Comparison of ENCODE assay signal across 14 cellular contexts in genomic region chr4:169100656-169101055, GRCh38.
DNase-seq lines count a peak whose midpoint lies in the region; ATAC-seq and TF ChIP-seq lines count a peak whose summit lies in the region.
"Had no signal": no experiment of that assay in that cellular context is flagged by ENCODE, and none has a peak within 500 bp of the region (broad histone marks: within the 10 kb centered on the region; RNA-seq: fewer than 3 reads in every experiment).

No MANE protein-coding gene starts in this region.

- DNase-seq in natural killer cell treated with Interleukin-12 subunit alpha and Interleukin-12 subunit beta and Interleukin-15 and Interleukin-18, amount 100 ng/mL, for 72 hours (ENCODE audit: low spot score) = no peak
- DNase-seq in natural killer cell (no peak), neural progenitor cell (ENCODE audit: low spot score) (peak; percentile 55), MM.1S (no peak), GM10266 (ENCODE audit: extremely low spot score) (no peak)
- DNase-seq in activated naive CD4-positive, alpha-beta T cell treated with anti-CD3 and anti-CD28 coated beads for 36 hours = no peak
- DNase-seq: DMS53, NCI-H1092, T-helper 9 cell, upper lobe of left lung had no signal

- CTCF ChIA-PET in activated naive CD4-positive, alpha-beta T cell treated with anti-CD3 and anti-CD28 coated beads for 36 hours (lab: Charles Lee) = no interaction called here

- H3K27ac ChIP-seq in VCaP = peak overlapping the region; percentile 96
- H3K27ac ChIP-seq in neural progenitor cell = peak overlapping the region; percentile 51
- H3K27ac ChIP-seq in MM.1S (ENCODE audit: low read length) = no peak overlapping the region

- H3K27me3 ChIP-seq in neural progenitor cell (no peaks in the 10 kb centered on the region), MM.1S (replicated peaks; ENCODE audit: insufficient read depth, low read length) (no peaks in the 10 kb centered on the region)
- H3K27me3 ChIP-seq: upper lobe of left lung had no signal

- H2AFZ ChIP-seq in neural progenitor cell (replicated peaks) = no peak overlapping the region
- no peak overlapping the region for H2AFZ ChIP-seq in MM.1S (ENCODE audit: low read length)

- H3K9me3 ChIP-seq in neural progenitor cell (ENCODE audit: low read depth) (no peaks in the 10 kb centered on the region), MM.1S (replicated peaks; ENCODE audit: insufficient read depth, low read length) (no peaks in the 10 kb centered on the region)
- H3K9me3 ChIP-seq: upper lobe of left lung had no signal

- H3F3A ChIP-seq in neural progenitor cell (ENCODE audit: low read depth) = peaks cover 28% of the 10 kb centered on the region
- no peaks in the 10 kb centered on the region for H3F3A ChIP-seq in MM.1S (ENCODE audit: insufficient read depth, low read length)

- H3K79me2 ChIP-seq in neural progenitor cell (ENCODE audit: low read depth) (no peaks in the 10 kb centered on the region), MM.1S (ENCODE audit: low read length) (no peaks in the 10 kb centered on the region)

- H3K9me3 Mint-ChIP-seq in natural killer cell treated with Interleukin-12 subunit alpha and Interleukin-12 subunit beta and Interleukin-15 and Interleukin-18, amount 100 ng/mL, for 72 hours = peaks cover 3% of the 10 kb centered on the region
- H3K9me3 Mint-ChIP-seq in natural killer cell = no peaks in the 10 kb centered on the region
- no peaks in the 10 kb centered on the region for H3K9me3 Mint-ChIP-seq in neural progenitor cell
- no peaks in the 10 kb centered on the region for H3K9me3 Mint-ChIP-seq in activated naive CD4-positive, alpha-beta T cell treated with anti-CD3 and anti-CD28 coated beads for 36 hours
- H3K9me3 Mint-ChIP-seq: activated naive CD4-positive, alpha-beta T cell treated with anti-CD3 and anti-CD28 coated beads, Interleukin-2, amount 50 U/mL, for 24 hours had no signal

- intact Hi-C loops in natural killer cell (cut with micrococcal nuclease) = no loop called here
- intact Hi-C loops in activated naive CD4-positive, alpha-beta T cell treated with anti-CD3 and anti-CD28 coated beads for 36 hours (cut with micrococcal nuclease) = no loop called here

- H3K4me3 ChIP-seq in neural progenitor cell = no peak overlapping the region
- no peak overlapping the region for H3K4me3 ChIP-seq in MM.1S (ENCODE audit: low read length)
- H3K4me3 ChIP-seq: upper lobe of left lung had no signal

- H3K36me3 Mint-ChIP-seq in natural killer cell treated with Interleukin-12 subunit alpha and Interleukin-12 subunit beta and Interleukin-15 and Interleukin-18, amount 100 ng/mL, for 72 hours = no peaks in the 10 kb centered on the region
- H3K36me3 Mint-ChIP-seq in natural killer cell (no peaks in the 10 kb centered on the region), neural progenitor cell (peaks cover 30% of the 10 kb centered on the region)
- H3K36me3 Mint-ChIP-seq in activated naive CD4-positive, alpha-beta T cell treated with anti-CD3 and anti-CD28 coated beads for 36 hours (ENCODE audit: low read depth) = no peaks in the 10 kb centered on the region
- H3K36me3 Mint-ChIP-seq: activated naive CD4-positive, alpha-beta T cell treated with anti-CD3 and anti-CD28 coated beads, Interleukin-2, amount 50 U/mL, for 24 hours had no signal

- H3K4me3 Mint-ChIP-seq in natural killer cell treated with Interleukin-12 subunit alpha and Interleukin-12 subunit beta and Interleukin-15 and Interleukin-18, amount 100 ng/mL, for 72 hours = no peak overlapping the region
- H3K4me3 Mint-ChIP-seq in natural killer cell (no peak overlapping the region), neural progenitor cell (no peak overlapping the region)
- no peak overlapping the region for H3K4me3 Mint-ChIP-seq in activated naive CD4-positive, alpha-beta T cell treated with anti-CD3 and anti-CD28 coated beads for 36 hours
- H3K4me3 Mint-ChIP-seq: activated naive CD4-positive, alpha-beta T cell treated with anti-CD3 and anti-CD28 coated beads, Interleukin-2, amount 50 U/mL, for 24 hours; mesothelial cell of epicardium had no signal

- H3K27ac Mint-ChIP-seq in natural killer cell treated with Interleukin-12 subunit alpha and Interleukin-12 subunit beta and Interleukin-15 and Interleukin-18, amount 100 ng/mL, for 72 hours = no peak overlapping the region
- no peak overlapping the region for H3K27ac Mint-ChIP-seq in natural killer cell
- peak overlapping the region; percentile 52 for H3K27ac Mint-ChIP-seq in neural progenitor cell
- no peak overlapping the region for H3K27ac Mint-ChIP-seq in activated naive CD4-positive, alpha-beta T cell treated with anti-CD3 and anti-CD28 coated beads for 36 hours
- H3K27ac Mint-ChIP-seq: activated naive CD4-positive, alpha-beta T cell treated with anti-CD3 and anti-CD28 coated beads, Interleukin-2, amount 50 U/mL, for 24 hours; mesothelial cell of epicardium had no signal

- TF ChIP-seq CTCF in natural killer cell (IDR thresholded peaks at IDR 0.05) (no peak), VCaP (conservative IDR thresholded peaks at IDR 0.05) (no peak), neural progenitor cell (IDR thresholded peaks at IDR 0.05) (no peak), MM.1S (IDR thresholded peaks at IDR 0.05; ENCODE audit: low read length) (no peak), GM10266 (IDR thresholded peaks at IDR 0.05; ENCODE audit: control insufficient read depth, insufficient read depth, low read depth, missing control alignments) (no peak)

- H4K20me1 ChIP-seq in neural progenitor cell (ENCODE audit: low read depth) = peaks cover 9% of the 10 kb centered on the region
- H4K20me1 ChIP-seq in MM.1S (ENCODE audit: insufficient read depth, low read length) = no peaks in the 10 kb centered on the region

- peak; percentile 36 to 46 for ATAC-seq in natural killer cell treated with Interleukin-12 subunit alpha and Interleukin-12 subunit beta and Interleukin-15 and Interleukin-18, amount 100 ng/mL, for 72 hours
- ATAC-seq in natural killer cell (no peak), GM19397 (IDR thresholded peaks at IDR 0.05; ENCODE audit: unreplicated experiment) (no peak)

- H3K4me1 ChIP-seq in neural progenitor cell (peaks cover 49% of the 10 kb centered on the region), MM.1S (ENCODE audit: low read length) (no peaks in the 10 kb centered on the region)

- H3K36me3 ChIP-seq in neural progenitor cell (peaks cover 9% of the 10 kb centered on the region), MM.1S (replicated peaks; ENCODE audit: insufficient read depth, low read length) (no peaks in the 10 kb centered on the region)

- H3K9me2 ChIP-seq in MM.1S (replicated peaks; ENCODE audit: insufficient read depth, low read length) = no peaks in the 10 kb centered on the region

- H3K9ac ChIP-seq in neural progenitor cell (no peak overlapping the region), MM.1S (ENCODE audit: low read length) (no peak overlapping the region)

- H3K4me1 Mint-ChIP-seq in natural killer cell treated with Interleukin-12 subunit alpha and Interleukin-12 subunit beta and Interleukin-15 and Interleukin-18, amount 100 ng/mL, for 72 hours (ENCODE audit: low read depth in 2 of 2) = peaks cover 0 to 3% of the 10 kb centered on the region in 2 donors
- no peaks in the 10 kb centered on the region for H3K4me1 Mint-ChIP-seq in natural killer cell
- peaks cover 40% of the 10 kb centered on the region for H3K4me1 Mint-ChIP-seq in neural progenitor cell
- no peaks in the 10 kb centered on the region for H3K4me1 Mint-ChIP-seq in activated naive CD4-positive, alpha-beta T cell treated with anti-CD3 and anti-CD28 coated beads for 36 hours (ENCODE audit: low read depth)
- H3K4me1 Mint-ChIP-seq: activated naive CD4-positive, alpha-beta T cell treated with anti-CD3 and anti-CD28 coated beads, Interleukin-2, amount 50 U/mL, for 24 hours had no signal

- H3K27me3 Mint-ChIP-seq in natural killer cell treated with Interleukin-12 subunit alpha and Interleukin-12 subunit beta and Interleukin-15 and Interleukin-18, amount 100 ng/mL, for 72 hours = peaks cover 0 to 3% of the 10 kb centered on the region in 2 donors
- H3K27me3 Mint-ChIP-seq in natural killer cell (ENCODE audit: low read depth in 2 of 2) (peaks cover 0 to 7% of the 10 kb centered on the region in 2 donors), neural progenitor cell (ENCODE audit: insufficient read depth, low read depth) (no peaks in the 10 kb centered on the region)
- H3K27me3 Mint-ChIP-seq in activated naive CD4-positive, alpha-beta T cell treated with anti-CD3 and anti-CD28 coated beads for 36 hours (ENCODE audit: low read depth) = peaks cover 11% of the 10 kb centered on the region

- H3K4me2 ChIP-seq in neural progenitor cell (peak overlapping the region; percentile 37), MM.1S (ENCODE audit: low read depth, low read length) (no peak overlapping the region)

Comparison
In these comparisons a context has a peak if more than half of its experiments do, and no peak if none do; other contexts are left out.
1. ATAC-seq: peak in natural killer cell treated with Interleukin-12 subunit alpha and Interleukin-12 subunit beta and Interleukin-15 and Interleukin-18, amount 100 ng/mL, for 72 hours (2 of 2); none in natural killer cell (0 of 3) and GM19397 (single experiment).